In the genomic region with DNA sequence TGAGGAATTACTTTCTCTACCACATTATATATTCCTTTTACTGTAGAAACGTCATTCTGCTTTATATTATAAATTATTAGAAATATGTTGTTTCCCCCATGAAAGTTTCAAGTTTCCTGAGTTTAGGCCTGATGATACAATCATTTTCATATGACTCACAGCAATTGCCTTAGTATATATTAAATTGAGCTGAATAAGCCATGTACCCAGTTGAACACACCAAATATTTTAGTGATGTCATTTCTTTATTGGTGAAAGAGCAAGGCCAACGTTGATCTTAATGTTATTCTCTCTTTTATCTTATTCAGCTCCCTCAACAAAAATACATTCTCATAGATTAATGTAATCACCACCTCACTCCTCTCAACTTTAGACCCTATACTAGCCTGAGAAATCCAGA, we compare ENCODE assay signal across 20 cellular contexts. TPM values are rescaled to one million over a fixed set of nuclear protein-coding genes. Genes with fewer than 3 reads are reported as not detected.
DNase-seq lines count a peak whose midpoint lies in the region; TF ChIP-seq lines count a peak whose summit lies in the region.
"Had no signal": no experiment of that assay in that cellular context is flagged by ENCODE, and none has a peak within 500 bp of the region (broad histone marks: within the 10 kb centered on the region; RNA-seq: fewer than 3 reads in every experiment).

No MANE protein-coding gene starts in this region.

- H3K27ac ChIP-seq in CD4-positive, alpha-beta memory T cell (ENCODE audit: low read depth, low read length), result no peak overlapping the region
- no peak overlapping the region for H3K27ac ChIP-seq in dorsolateral prefrontal cortex
- H3K27ac ChIP-seq: heart left ventricle, prostate gland, SJCRH30 had no signal

- H3K9me3 Mint-ChIP-seq in CD4-positive, alpha-beta memory T cell, result no peaks in the 10 kb centered on the region
- H3K9me3 Mint-ChIP-seq in activated naive CD8-positive, alpha-beta T cell treated with anti-CD3 and anti-CD28 coated beads for 36 hours, result peaks cover 2% of the 10 kb centered on the region
- H3K9me3 Mint-ChIP-seq: WTC11 had no signal

- H3K9me3 ChIP-seq in CD4-positive, alpha-beta memory T cell (ENCODE audit: control insufficient read depth in 1 of 2, low read length in 2 of 2), result no peaks in the 10 kb centered on the region
- H3K9me3 ChIP-seq: HAP-1, heart left ventricle, mucosa of descending colon, prostate gland, SJCRH30 had no signal

- H3K4me1 Mint-ChIP-seq in CD4-positive, alpha-beta memory T cell, result peaks cover 14 to 32% (median 21%) of the 10 kb centered on the region in 4 donors
- peaks cover 39% of the 10 kb centered on the region for H3K4me1 Mint-ChIP-seq in activated naive CD8-positive, alpha-beta T cell treated with anti-CD3 and anti-CD28 coated beads for 36 hours

- H3K4me1 ChIP-seq in CD4-positive, alpha-beta memory T cell (ENCODE audit: insufficient read depth, low read length), result peaks cover 20% of the 10 kb centered on the region
- H3K4me1 ChIP-seq: HAP-1, prostate gland had no signal

- H3K27me3 Mint-ChIP-seq in CD4-positive, alpha-beta memory T cell, result no peaks in the 10 kb centered on the region
- H3K27me3 Mint-ChIP-seq in activated naive CD8-positive, alpha-beta T cell treated with anti-CD3 and anti-CD28 coated beads for 36 hours, result no peaks in the 10 kb centered on the region

- TF ChIP-seq CTCF in fibroblast of mammary gland (conservative IDR thresholded peaks at IDR 0.05; ENCODE audit: control insufficient read depth, insufficient read depth, low read depth, low read length) (no peak), dorsolateral prefrontal cortex (IDR thresholded peaks at IDR 0.05 in 54 of 56, conservative IDR thresholded peaks at IDR 0.05 in 2 of 56; ENCODE audit: low read depth in 1 of 56, partially characterized antibody in 56 of 56) (no peak)

- H3K36me3 Mint-ChIP-seq in CD4-positive, alpha-beta memory T cell, result peaks cover 0 to 10% of the 10 kb centered on the region in 2 donors
- H3K36me3 Mint-ChIP-seq in activated naive CD8-positive, alpha-beta T cell treated with anti-CD3 and anti-CD28 coated beads for 36 hours, result peaks cover 13% of the 10 kb centered on the region
- H3K36me3 Mint-ChIP-seq: WTC11 had no signal

- H3K27me3 ChIP-seq in CD4-positive, alpha-beta memory T cell (ENCODE audit: insufficient read depth, low read length), result no peaks in the 10 kb centered on the region
- H3K27me3 ChIP-seq in dorsolateral prefrontal cortex, result no peaks in the 10 kb centered on the region
- H3K27me3 ChIP-seq: heart left ventricle, SJCRH30 had no signal

- POLR2A ChIA-PET in CD4-positive, alpha-beta memory T cell (lab: Charles Lee; ENCODE audit: partially characterized antibody), result no interaction called here

- no peak for DNase-seq in CD4-positive, alpha-beta memory T cell
- peak; percentile 71 for DNase-seq in ELR (ENCODE audit: low read depth)
- no peak for DNase-seq in activated naive CD8-positive, alpha-beta T cell treated with anti-CD3 and anti-CD28 coated beads for 36 hours
- DNase-seq in fibroblast of mammary gland (ENCODE audit: low read depth), result peak; percentile 79
- no peak for DNase-seq in SW480 (ENCODE audit: low spot score)
- no peak for DNase-seq in dorsolateral prefrontal cortex
- no peak for DNase-seq in islet precursor cell
- DNase-seq: activated effector memory CD4-positive, alpha-beta T cell treated with Interleukin-2 at 50 U/mL for 16 hours; central memory CD4-positive, alpha-beta T cell; DMS79; heart left ventricle; mucosa of descending colon; NCI-H187 treated with DMSO at 0.1 percent for 48 hours; NCI-H226; SJCRH30; small intestine; stimulated activated naive CD8-positive, alpha-beta T cell treated with anti-CD3 and anti-CD28 coated beads, Interleukin-15, Interleukin-2, amounts not matched to agents 100 U/mL and 50 U/mL, for 24 hours had no signal

- H3K36me3 ChIP-seq in CD4-positive, alpha-beta memory T cell (ENCODE audit: insufficient read depth, low read length), result no peaks in the 10 kb centered on the region
- H3K36me3 ChIP-seq: HAP-1, heart left ventricle, prostate gland, SJCRH30 had no signal

- intact Hi-C loops in CD4-positive, alpha-beta memory T cell (cut with micrococcal nuclease), result loop anchor here (2.0 kb wide), 1 partner anchor 185 kb away; a partner anchor contains a TSS
- intact Hi-C loops in dorsolateral prefrontal cortex (cut with DNase I), result no loop called here

- CTCF ChIA-PET in CD4-positive, alpha-beta memory T cell (lab: Charles Lee; ENCODE audit: partially characterized antibody), result no interaction called here

- no peak overlapping the region for H3K4me3 Mint-ChIP-seq in CD4-positive, alpha-beta memory T cell
- no peak overlapping the region for H3K4me3 Mint-ChIP-seq in activated naive CD8-positive, alpha-beta T cell treated with anti-CD3 and anti-CD28 coated beads for 36 hours
- H3K4me3 Mint-ChIP-seq: WTC11 had no signal

- H3K4me3 ChIP-seq in CD4-positive, alpha-beta memory T cell (ENCODE audit: low read length in 2 of 2), result no peak overlapping the region
- H3K4me3 ChIP-seq in fibroblast of mammary gland (ENCODE audit: control insufficient read depth, low read depth, low read length) (no peak overlapping the region), dorsolateral prefrontal cortex (no peak overlapping the region)
- H3K4me3 ChIP-seq: HAP-1, heart left ventricle, mucosa of descending colon, prostate gland, SJCRH30 had no signal

- peak overlapping the region in 6 of 7 donors; percentile 27 to 95 (median 70) for H3K27ac Mint-ChIP-seq in CD4-positive, alpha-beta memory T cell
- peak overlapping the region; percentile 97 for H3K27ac Mint-ChIP-seq in activated naive CD8-positive, alpha-beta T cell treated with anti-CD3 and anti-CD28 coated beads for 36 hours
- H3K27ac Mint-ChIP-seq: WTC11 had no signal

RNA-seq across cellular contexts. Expression of a gene that starts 30.8 kb away (rescaled TPM):
- total RNA-seq in CD4-positive, alpha-beta memory T cell, result under 1 TPM; 0.25 to 0.41 TPM
- under 1 TPM; 0.08 to 0.53 TPM for polyA plus RNA-seq in CD4-positive, alpha-beta memory T cell
- total RNA-seq in activated naive CD8-positive, alpha-beta T cell treated with anti-CD3 and anti-CD28 coated beads for 36 hours, result 10 to 100 TPM; 11.3 to 13.3 TPM
- total RNA-seq in dorsolateral prefrontal cortex, result 10 to 100 TPM in 1 of 120 experiments, 1 to 10 TPM in 119; 1.0 to 11.3 (median 3.6) TPM

Comparison
In these comparisons a context has a peak if more than half of its experiments do, and no peak if none do; other contexts are left out.
1. DNase-seq: peak in ELR (single experiment) and fibroblast of mammary gland (single experiment); none in CD4-positive, alpha-beta memory T cell (0 of 5), activated naive CD8-positive, alpha-beta T cell treated with anti-CD3 and anti-CD28 coated beads for 36 hours (single experiment), SW480 (single experiment), dorsolateral prefrontal cortex (0 of 10) and islet precursor cell (single experiment).